In the genomic region with DNA sequence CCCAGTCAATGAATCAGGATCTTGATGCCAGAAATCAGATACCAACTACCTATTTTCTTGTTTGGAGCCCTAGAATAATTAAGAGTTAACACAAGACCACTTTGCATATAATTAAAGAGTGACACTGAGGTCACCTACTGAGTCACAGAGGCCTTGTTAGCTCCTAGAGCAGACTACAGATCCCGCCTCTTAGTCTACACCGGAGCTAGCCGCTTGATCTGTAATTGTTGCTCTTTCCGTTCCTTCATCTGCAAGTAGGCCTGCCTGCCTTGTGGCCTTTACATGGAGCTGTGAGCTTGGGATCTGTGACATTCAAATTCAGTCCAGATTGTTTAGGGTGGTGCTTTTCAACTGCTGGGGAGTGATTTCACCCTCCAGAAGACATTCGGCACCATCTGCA, we compare ENCODE assay signal across 22 cellular contexts.
"Had no signal": no experiment of that assay in that cellular context is flagged by ENCODE, and none has a peak within 500 bp of the region (broad histone marks: within the 10 kb centered on the region; RNA-seq: fewer than 3 reads in every experiment).

No MANE protein-coding gene starts in this region.

- H3K4me3 Mint-ChIP-seq: activated CD8-positive, alpha-beta T cell treated with anti-CD3 and anti-CD28 coated beads, Interleukin-2, amount 10 ng/mL, durations not matched to agents 7 days and 5 days; activated naive CD4-positive, alpha-beta T cell treated with anti-CD3 and anti-CD28 coated beads, Interleukin-2, amount 50 U/mL, for 24 hours; T-helper 17 cell; WTC11 had no signal

- H3K27me3 Mint-ChIP-seq: activated naive CD4-positive, alpha-beta T cell treated with anti-CD3 and anti-CD28 coated beads, Interleukin-2, amount 50 U/mL, for 24 hours; IgD-negative memory B cell; T-helper 17 cell had no signal

- H3K36me3 Mint-ChIP-seq: activated naive CD4-positive, alpha-beta T cell treated with anti-CD3 and anti-CD28 coated beads, Interleukin-2, amount 50 U/mL, for 24 hours; IgD-negative memory B cell; WTC11 had no signal

- ATAC-seq: activated CD8-positive, alpha-beta T cell treated with anti-CD3 and anti-CD28 coated beads, Interleukin-2, amount 10 ng/mL, durations not matched to agents 7 days and 5 days; T-helper 17 cell; WTC11 had no signal

- DNase-seq: activated CD4-positive, alpha-beta T cell treated with anti-CD3 and anti-CD28 coated beads for 48 hours; activated CD4-positive, alpha-beta T cell treated with anti-CD3 and anti-CD28 coated beads, Interleukin-2, amount 50 U/mL, for 4 hours; activated CD4-positive, CD25-positive, alpha-beta regulatory T cell treated with anti-CD3 and anti-CD28 coated beads, Interleukin-2, amount 50 U/mL, for 72 hours; activated CD8-positive, alpha-beta memory T cell treated with anti-CD3 and anti-CD28 coated beads, Interleukin-2, amount 50 U/mL, for 48 hours; activated CD8-positive, alpha-beta T cell treated with anti-CD3 and anti-CD28 coated beads, Interleukin-2, amount 10 ng/mL, durations not matched to agents 7 days and 5 days; activated naive CD4-positive, alpha-beta T cell; activated T-cell treated with anti-CD3 and anti-CD28 coated beads, Interleukin-2, amount 50 U/mL, for 1 hour; aorta; KG1; NCI-H1048; NCI-H2029; NCI-H2107; NCI-H345; NCI-H510A; NCI-H526 treated with DMSO at 0.1 percent for 48 hours; NCI-H82; SIG-M5; T-helper 17 cell; T-helper 9 cell had no signal

- H3K27ac Mint-ChIP-seq: activated CD8-positive, alpha-beta T cell treated with anti-CD3 and anti-CD28 coated beads, Interleukin-2, amount 10 ng/mL, durations not matched to agents 7 days and 5 days; activated naive CD4-positive, alpha-beta T cell treated with anti-CD3 and anti-CD28 coated beads, Interleukin-2, amount 50 U/mL, for 24 hours; T-helper 17 cell had no signal

- H3K9me3 Mint-ChIP-seq: activated naive CD4-positive, alpha-beta T cell treated with anti-CD3 and anti-CD28 coated beads, Interleukin-2, amount 50 U/mL, for 24 hours; IgD-negative memory B cell; WTC11 had no signal
